9 cellular contexts compared by ENCODE assay signal in genomic region chr22:16777284-16777924, GRCh38. TPM values are rescaled to one million over a fixed set of nuclear protein-coding genes. Genes with fewer than 3 reads are reported as not detected.
"Had no signal": no experiment of that assay in that cellular context is flagged by ENCODE, and none has a peak within 500 bp of the region (broad histone marks: within the 10 kb centered on the region; RNA-seq: fewer than 3 reads in every experiment).

No MANE protein-coding gene starts in this region.

- H3K4me3 ChIP-seq: GM12878 had no signal

- FAIRE-seq: G401.6, GM12878, GM12891, GM12892, GM18507, GM19239 had no signal

- ATAC-seq: GM12878 had no signal

- DNase-seq: GDM1, GF-D8 had no signal

RNA-seq across cellular contexts. Expression of gene XKR3, which starts 47.8 kb away (rescaled TPM):
- total RNA-seq: G401, GM12878 had no signal
